Comparison of ENCODE assay signal across 30 cellular contexts in genomic region chr4:1799997-1800375, GRCh38. TPM values are rescaled to one million over a fixed set of nuclear protein-coding genes. Genes with fewer than 3 reads are reported as not detected.
"Had no signal": no experiment of that assay in that cellular context is flagged by ENCODE, and none has a peak within 500 bp of the region (broad histone marks: within the 10 kb centered on the region; RNA-seq: fewer than 3 reads in every experiment).

No MANE protein-coding gene starts in this region.

- DNase-seq: activated CD4-positive, alpha-beta memory T cell treated with anti-CD3 and anti-CD28 coated beads, Interleukin-2, amount 10 ng/mL, durations not matched to agents 7 days and 5 days; activated CD4-positive, alpha-beta T cell treated with anti-CD3 and anti-CD28 coated beads for 1 hour; activated CD4-positive, alpha-beta T cell treated with anti-CD3 and anti-CD28 coated beads for 48 hours; activated CD4-positive, CD25-positive, alpha-beta regulatory T cell; activated CD8-positive, alpha-beta memory T cell treated with anti-CD3 and anti-CD28 coated beads for 24 hours; activated CD8-positive, alpha-beta memory T cell treated with anti-CD3 and anti-CD28 coated beads, Interleukin-2, amount 10 ng/mL, durations not matched to agents 7 days and 5 days; activated CD8-positive, alpha-beta memory T cell treated with anti-CD3 and anti-CD28 coated beads, Interleukin-2, amount 50 U/mL, for 48 hours; activated effector memory CD4-positive, alpha-beta T cell treated with anti-CD3 and anti-CD28 coated beads, Interleukin-2, amount 50 U/mL, for 16 hours; activated naive CD4-positive, alpha-beta T cell; activated naive CD4-positive, alpha-beta T cell treated with anti-CD3 and anti-CD28 coated beads, Interleukin-2, amount 50 U/mL, for 16 hours; activated naive CD8-positive, alpha-beta T cell treated with anti-CD3 and anti-CD28 coated beads for 36 hours; activated T-cell treated with anti-CD3 and anti-CD28 coated beads, Interleukin-2, amount 50 U/mL, for 72 hours; amniotic stem cell; aorta; NCI-H1105; NCI-H1417 treated with DMSO at 0.1 percent for 48 hours; NCI-H1930; NCI-H2081 treated with DMSO at 0.1 percent for 48 hours; NCI-H226; NCI-H524 treated with DMSO at 0.1 percent for 48 hours; NK-92 treated with Interleukin-12 subunit alpha and Interleukin-12 subunit beta, amount 100 ng/mL, for 24 hours; PC-9; SHP77; SJCRH30; T1000; WERI-Rb-1 had no signal

- H3K4me3 ChIP-seq: cardiac muscle cell, PC-9, SJCRH30, SK-N-MC had no signal

- H2AFZ ChIP-seq: PC-9 had no signal

- H3K36me3 ChIP-seq: cardiac muscle cell, SJCRH30 had no signal

- H3K27ac ChIP-seq: cardiac muscle cell, PC-9, SJCRH30, SK-N-MC, WERI-Rb-1 had no signal

- H3K4me1 ChIP-seq: SJCRH30 had no signal

- ATAC-seq: activated CD8-positive, alpha-beta memory T cell treated with anti-CD3 and anti-CD28 coated beads, Interleukin-2, amount 10 ng/mL, durations not matched to agents 7 days and 5 days; activated T-cell treated with anti-CD3 and anti-CD28 coated beads, Interleukin-2, amount 50 U/mL, for 72 hours; activated T-helper 17 cell treated with anti-CD3 and anti-CD28 coated beads, Interleukin-2, amount 50 U/mL, for 72 hours had no signal

- H3K9me3 ChIP-seq: SJCRH30 had no signal

- H3K27me3 ChIP-seq: cardiac muscle cell had no signal

- H3K4me2 ChIP-seq: PC-9 had no signal

RNA-seq across cellular contexts. Expression of gene FGFR3, which starts 6.9 kb away (rescaled TPM):
- total RNA-seq: activated naive CD8-positive, alpha-beta T cell treated with anti-CD3 and anti-CD28 coated beads for 36 hours; OCI-LY7 had no signal
